Comparison of ENCODE assay signal across 13 cellular contexts in the genomic region with DNA sequence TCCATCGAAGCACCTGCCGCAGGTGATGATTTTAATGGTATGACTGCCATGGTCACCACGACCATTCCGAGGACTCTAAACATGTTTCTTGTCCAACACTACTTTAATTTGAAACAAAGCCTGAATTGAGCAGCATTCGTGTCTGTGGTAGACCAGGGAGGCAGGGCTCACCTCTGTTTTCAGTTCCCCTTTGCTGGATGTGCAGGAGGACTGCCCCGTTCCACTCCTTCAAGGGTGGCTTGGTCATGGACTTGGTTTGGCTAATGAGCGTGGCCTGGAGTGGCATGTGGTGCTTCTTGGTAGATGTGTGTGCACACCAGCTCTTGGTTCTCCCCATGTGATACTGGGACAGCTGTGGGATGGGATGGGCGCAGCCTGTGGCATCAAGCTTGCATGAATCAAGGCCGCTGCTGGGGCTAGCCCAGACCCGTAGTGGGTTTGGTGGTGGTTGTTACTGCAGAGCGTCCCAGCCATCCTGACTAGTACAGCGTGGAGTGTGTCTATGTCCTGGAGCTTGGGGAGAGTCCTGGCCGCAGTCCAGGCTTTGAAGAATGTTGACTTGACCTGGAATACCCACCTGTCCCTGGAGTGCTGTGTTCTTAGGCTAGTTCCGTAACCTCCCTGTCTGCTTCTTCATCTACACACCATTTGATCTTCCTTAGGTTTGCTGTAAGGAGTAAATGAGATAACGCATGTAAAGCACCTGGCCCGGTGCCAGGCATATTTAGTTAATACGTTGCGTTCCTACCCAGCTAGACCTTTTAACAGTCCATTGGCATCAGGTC. TPM values are rescaled to one million over a fixed set of nuclear protein-coding genes. Genes with fewer than 3 reads are reported as not detected.
DNase-seq lines count a peak whose midpoint lies in the region; ATAC-seq, FAIRE-seq and TF ChIP-seq lines count a peak whose summit lies in the region.
"Had no signal": no experiment of that assay in that cellular context is flagged by ENCODE, and none has a peak within 500 bp of the region (broad histone marks: within the 10 kb centered on the region; RNA-seq: fewer than 3 reads in every experiment).

No MANE protein-coding gene starts in this region.

- H3K4me2 ChIP-seq in K562 (ENCODE audit: insufficient read depth, low read length) (no peak overlapping the region), MM.1S (ENCODE audit: low read depth, low read length) (no peak overlapping the region)

- H3K79me2 ChIP-seq in K562 (ENCODE audit: control insufficient read depth, insufficient read depth, low read length): no peaks in the 10 kb centered on the region
- H3K79me2 ChIP-seq in MM.1S (ENCODE audit: low read length): no peaks in the 10 kb centered on the region

- CTCF ChIA-PET in K562 (lab: Yijun Ruan, JAX; ENCODE audit: low intra/inter-chr PET ratio): no interaction called here

- no peaks in the 10 kb centered on the region for H3K27me3 Mint-ChIP-seq in endodermal cell (ENCODE audit: insufficient read depth)
- H3K27me3 Mint-ChIP-seq: IgD-negative memory B cell; naive thymus-derived CD8-positive, alpha-beta T cell had no signal

- H4K20me1 ChIP-seq in K562 (replicated peaks; ENCODE audit: control insufficient read depth, insufficient read depth, low read length): no peaks in the 10 kb centered on the region
- H4K20me1 ChIP-seq in MM.1S (ENCODE audit: insufficient read depth, low read length): no peaks in the 10 kb centered on the region

- H3K36me3 Mint-ChIP-seq in endodermal cell (ENCODE audit: low read depth): peaks cover 28% of the 10 kb centered on the region

- DNase-seq in GM13976 (ENCODE audit: low spot score) (peak; percentile 67), K562 (ENCODE audit: extremely low read depth in 1 of 4, low spot score in 3 of 4) (no peak), MM.1S (no peak), endodermal cell (no peak), GM10266 (ENCODE audit: extremely low spot score) (no peak), NCI-H524 treated with DMSO at 0.1 percent for 48 hours (lab: John Stamatoyannopoulos, UW) (no peak)
- DNase-seq: dermis blood vessel endothelial cell; naive thymus-derived CD8-positive, alpha-beta T cell; NCI-H774 had no signal

- no peaks in the 10 kb centered on the region for H3K27me3 ChIP-seq in K562 (ENCODE audit: control insufficient read depth in 2 of 2, insufficient read depth in 2 of 2, low read length in 2 of 2)
- H3K27me3 ChIP-seq in MM.1S (replicated peaks; ENCODE audit: insufficient read depth, low read length): no peaks in the 10 kb centered on the region
- no peaks in the 10 kb centered on the region for H3K27me3 ChIP-seq in endodermal cell (ENCODE audit: control insufficient read depth, insufficient read depth, low read length, poor library complexity, severe bottlenecking)

- H3K4me1 Mint-ChIP-seq in endodermal cell: no peaks in the 10 kb centered on the region

- H3K9me3 ChIP-seq in K562 (replicated peaks; ENCODE audit: control insufficient read depth, insufficient read depth, low read depth, low read length) (no peaks in the 10 kb centered on the region), MM.1S (replicated peaks; ENCODE audit: insufficient read depth, low read length) (no peaks in the 10 kb centered on the region), endodermal cell (ENCODE audit: control insufficient read depth, low read length) (peaks cover 23% of the 10 kb centered on the region)

- ATAC-seq in GM21381 (IDR thresholded peaks at IDR 0.05; ENCODE audit: unreplicated experiment) (peak; percentile 99), HG03095 (IDR thresholded peaks at IDR 0.05; ENCODE audit: unreplicated experiment) (peak; percentile 96), K562 (no peak)
- ATAC-seq: naive thymus-derived CD8-positive, alpha-beta T cell had no signal

- in situ Hi-C loops in GM13976 (cut with MboI; ENCODE audit: low sequenced_read_pairs, unreplicated experiment) (no loop called here), K562 (cut with MboI) (no loop called here)

- no peaks in the 10 kb centered on the region for H3F3A ChIP-seq in MM.1S (ENCODE audit: insufficient read depth, low read length)

- TF ChIP-seq CTCF in GM13976 (IDR thresholded peaks at IDR 0.05; ENCODE audit: borderline replicate concordance, control extremely low read depth, extremely low read depth, insufficient read depth, missing control alignments): no peak
- no peak for TF ChIP-seq CTCF in K562 (IDR thresholded peaks at IDR 0.05 in 2 of 3, conservative IDR thresholded peaks at IDR 0.05 in 1 of 3; ENCODE audit: insufficient read depth in 2 of 3, low read depth in 1 of 3, low read length in 3 of 3)
- no peak for TF ChIP-seq CTCF in MM.1S (IDR thresholded peaks at IDR 0.05; ENCODE audit: low read length)
- no peak for TF ChIP-seq CTCF in endodermal cell (conservative IDR thresholded peaks at IDR 0.05)
- TF ChIP-seq CTCF in GM10266 (IDR thresholded peaks at IDR 0.05; ENCODE audit: control insufficient read depth, insufficient read depth, low read depth, missing control alignments): no peak

- peaks cover 26% of the 10 kb centered on the region for H3K9me3 Mint-ChIP-seq in endodermal cell

- no peak for FAIRE-seq in K562 (lab: Jason Lieb, UNC)

- no peak overlapping the region for H3K9ac ChIP-seq in K562 (ENCODE audit: insufficient read depth in 1 of 2, low read depth in 2 of 2, low read length in 2 of 2)
- H3K9ac ChIP-seq in MM.1S (ENCODE audit: low read length): no peak overlapping the region
- no peak overlapping the region for H3K9ac ChIP-seq in endodermal cell (ENCODE audit: extremely low read depth, low read length, poor library complexity, severe bottlenecking)

- H3K9me2 ChIP-seq in MM.1S (replicated peaks; ENCODE audit: insufficient read depth, low read length): no peaks in the 10 kb centered on the region

- no peak for TF ChIP-seq EP300 in K562 (IDR thresholded peaks at IDR 0.05; ENCODE audit: low read length)

- BruUV-seq in K562 (replicated peaks; lab: Mats Ljungman, UMichigan): no TSS peak

- POLR2A ChIA-PET in K562 (lab: Yijun Ruan, JAX): no interaction called here

- no peak overlapping the region for H3K27ac Mint-ChIP-seq in endodermal cell
- H3K27ac Mint-ChIP-seq: activated T-helper 1 cell treated with anti-CD3 and anti-CD28 coated beads, Interleukin-12 subunit alpha, Interleukin-12 subunit beta, Interleukin-2, Interleukin-4 antibody, amounts not matched to agents 30 ng/mL and 10 ng/mL and 1 ng/mL, durations not matched to agents 14 hours and 24 hours and 36 hours; IgD-negative memory B cell; naive thymus-derived CD8-positive, alpha-beta T cell had no signal

- TF ChIP-seq RAD21 in K562 (CRISPR knock-in tag; conservative IDR thresholded peaks at IDR 0.05 in 1 of 2, IDR thresholded peaks at IDR 0.05 in 1 of 2): no peak

- H2AFZ ChIP-seq in K562 (ENCODE audit: low read depth, low read length) (no peak overlapping the region), MM.1S (ENCODE audit: low read length) (no peak overlapping the region)

- H3K36me3 ChIP-seq in K562 (ENCODE audit: control insufficient read depth, insufficient read depth, low read length) (no peaks in the 10 kb centered on the region), MM.1S (replicated peaks; ENCODE audit: insufficient read depth, low read length) (no peaks in the 10 kb centered on the region), endodermal cell (ENCODE audit: control insufficient read depth, insufficient read depth, low read length) (no peaks in the 10 kb centered on the region)

- H3K4me3 Mint-ChIP-seq in endodermal cell: no peak overlapping the region
- H3K4me3 Mint-ChIP-seq: activated T-helper 1 cell treated with anti-CD3 and anti-CD28 coated beads, Interleukin-12 subunit alpha, Interleukin-12 subunit beta, Interleukin-2, Interleukin-4 antibody, amounts not matched to agents 30 ng/mL and 10 ng/mL and 1 ng/mL, durations not matched to agents 14 hours and 24 hours and 36 hours had no signal

- no peaks in the 10 kb centered on the region for H3K4me1 ChIP-seq in K562 (replicated peaks in 1 of 2; ENCODE audit: control insufficient read depth in 2 of 2, insufficient read depth in 2 of 2, low read length in 2 of 2)
- H3K4me1 ChIP-seq in MM.1S (ENCODE audit: low read length): no peaks in the 10 kb centered on the region
- H3K4me1 ChIP-seq in endodermal cell (ENCODE audit: control insufficient read depth, insufficient read depth, low read length): peaks cover 4% of the 10 kb centered on the region

- intact Hi-C loops in K562 (cut with micrococcal nuclease): no loop called here

- H3K27ac ChIP-seq in K562 (ENCODE audit: extremely low read depth, low read depth, low read length): no peak overlapping the region
- H3K27ac ChIP-seq in MM.1S (ENCODE audit: low read length): no peak overlapping the region
- H3K27ac ChIP-seq in endodermal cell (ENCODE audit: low read depth, low read length): no peak overlapping the region

- TF ChIP-seq POLR2A in K562 (conservative IDR thresholded peaks at IDR 0.05): no peak

- 1% methylated on average over 14 of the region's 18 CpGs for WGBS in K562 (ENCODE audit: insufficient coverage, low coverage, missing lambda C conversion rate)
- WGBS in endodermal cell (ENCODE audit: insufficient coverage in 1 of 2, insufficient read length in 1 of 2), 2 experiments: 93 to 98% methylated on average over 10 to 18 of the region's 18 CpGs

- no peak overlapping the region for H3K4me3 ChIP-seq in K562
- no peak overlapping the region for H3K4me3 ChIP-seq in MM.1S (ENCODE audit: low read length)
- no peak overlapping the region for H3K4me3 ChIP-seq in endodermal cell (ENCODE audit: low read length)

- no peaks in the 10 kb centered on the region for H3K9me1 ChIP-seq in K562 (ENCODE audit: control insufficient read depth, insufficient read depth, low read length)

RNA-seq across cellular contexts. Expression of a gene that starts 34.8 kb away (rescaled TPM):
- 0.62 TPM in 1 of 2 replicates, not detected in the other for total RNA-seq in K562 (2011; cell fraction: chromatin; rRNA removed; ENCODE audit: low replicate concordance)
- not detected in 2 replicates for total RNA-seq in K562 (2011; cell fraction: nucleolus; rRNA removed)
- not detected in 2 replicates for total RNA-seq in K562 (2011; cell fraction: nucleoplasm; rRNA removed)
- total RNA-seq in K562 (2014; rRNA removed): 0.08 and 0.23 TPM in 2 replicates
- not detected in 2 replicates for total RNA-seq in K562 (2014; rRNA removed; fragmentation: Illumina TruSeq; extraction: Trizol)
- 0.11 and 0.19 TPM in 2 replicates for total RNA-seq in K562 (2015; rRNA removed; fragmentation: Illumina TruSeq; extraction: Trizol)
- 0.16 and 0.29 TPM in 2 replicates for total RNA-seq in K562 (2021)
- not detected in 2 replicates for polyA plus RNA-seq in K562 (2011; rRNA removed)
- polyA plus RNA-seq in K562 (2011; cell fraction: cytosol; rRNA removed): not detected in 2 replicates
- not detected in 2 replicates for polyA plus RNA-seq in K562 (2011; cell fraction: nucleus; rRNA removed)
- 0.12 and 1.0 TPM in 2 replicates for polyA plus RNA-seq in K562 (2012)
- 0.11 TPM in 1 of 2 replicates, not detected in the other for polyA plus RNA-seq in K562 (2014; fragmentation: Illumina TruSeq; extraction: Trizol)
- polyA plus RNA-seq in K562 (2014; fragmentation: Nextera tagmentation; extraction: Ambion mirVana): under 1 TPM in 1 of 2 experiments, not detected in 1; 0.03 TPM
- polyA plus RNA-seq in K562 (2014; rRNA removed): 0.05 and 0.09 TPM in 2 replicates
- not detected in 2 replicates for polyA minus RNA-seq in K562 (2011; rRNA and poly(A)+ RNA removed)
- polyA minus RNA-seq in K562 (2011; cell fraction: cytosol; rRNA and poly(A)+ RNA removed): not detected in 2 replicates
- polyA minus RNA-seq in K562 (2011; cell fraction: nucleus; rRNA and poly(A)+ RNA removed): 0.40 TPM in 1 of 2 replicates, not detected in the other
- total RNA-seq in endodermal cell: 10 to 100 TPM; 28.6 to 33.7 TPM
- polyA plus RNA-seq in endodermal cell (2013, experiment 1 of 2): 16.4 TPM
- 15.1 TPM for polyA plus RNA-seq in endodermal cell (2013, experiment 2 of 2)

Comparison
In these comparisons a context has a peak if more than half of its experiments do, and no peak if none do; other contexts are left out.
1. RNA of a gene that starts 34.8 kb away (total RNA-seq): 28.6 to 33.7 TPM in endodermal cell; 0.08 to 0.62 TPM in K562; every median in the first group is over 10 times any median in the second.